In genomic region chr2:219520079-219520478, GRCh38 we compare ENCODE assay signal across 1 cellular context.
TF ChIP-seq lines count a peak whose summit lies in the region.

No MANE protein-coding gene starts in this region.

TF ChIP-seq in GM23338, 12 proteins besides CTCF, POLR2A, EP300 and RAD21:
- no peak for TF ChIP-seq POLR2AphosphoS5 (IDR thresholded peaks at IDR 0.05; ENCODE audit: low read depth)
- TF ChIP-seq JUNB (IDR thresholded peaks at IDR 0.05; ENCODE audit: unreplicated experiment), result no peak
- no peak for TF ChIP-seq ZNF462 (CRISPR knock-in tag; IDR thresholded peaks at IDR 0.05)
- TF ChIP-seq STAT1 (IDR thresholded peaks at IDR 0.05; ENCODE audit: unreplicated experiment), result no peak
- no peak for TF ChIP-seq EZH2phosphoT487 (IDR thresholded peaks at IDR 0.05; ENCODE audit: unreplicated experiment)
- TF ChIP-seq NANOG (IDR thresholded peaks at IDR 0.05; ENCODE audit: borderline replicate concordance), result no peak
- no peak for TF ChIP-seq CREB1 (CRISPR knock-in tag; IDR thresholded peaks at IDR 0.05; ENCODE audit: low read depth)
